8 cellular contexts compared by ENCODE assay signal in the genomic region with DNA sequence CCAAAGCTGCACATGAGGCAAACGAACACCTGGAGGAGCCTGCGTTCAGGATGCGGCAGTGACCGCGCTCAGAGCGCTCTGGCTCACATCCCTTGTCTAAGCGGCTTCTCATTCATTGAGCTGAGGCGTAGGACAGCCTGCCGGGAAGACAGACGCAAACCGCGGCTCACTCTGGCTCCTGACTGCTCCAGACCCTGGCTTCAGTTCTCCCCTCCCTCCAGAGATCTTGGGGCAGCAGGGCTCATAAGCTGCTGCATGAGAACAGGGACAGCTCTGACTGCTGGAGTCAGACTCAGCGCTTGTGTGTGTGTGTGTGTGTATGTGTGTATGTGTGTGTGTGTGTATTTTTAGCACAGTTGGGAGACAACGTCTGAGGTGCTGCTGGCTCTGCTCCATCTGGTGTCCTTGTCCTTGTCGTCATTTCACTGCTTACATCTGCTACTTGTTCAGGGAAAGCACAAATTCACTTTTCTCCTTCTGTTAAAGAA. TPM values are rescaled to one million over a fixed set of nuclear protein-coding genes. Genes with fewer than 3 reads are reported as not detected.
DNase-seq lines count a peak whose midpoint lies in the region; ATAC-seq, FAIRE-seq and TF ChIP-seq lines count a peak whose summit lies in the region.

No MANE protein-coding gene starts in this region.

- ATAC-seq in GM21576 (IDR thresholded peaks at IDR 0.05; ENCODE audit: unreplicated experiment), result no peak

- H3K4me3 ChIP-seq in Jurkat, Clone E6-1 (ENCODE audit: low read length), result no peak overlapping the region

- DNase-seq in DMS 273 (lab: John Stamatoyannopoulos, UW; ENCODE audit: unreplicated experiment) (peak; percentile 61), ecto neural progenitor cell (ENCODE audit: low spot score) (peak; percentile 65), myocyte (ENCODE audit: low read depth) (peak; percentile 46), GM12892 (ENCODE audit: insufficient read length) (no peak), LoVo (ENCODE audit: low spot score) (no peak), NCI-H2196 treated with DMSO at 0.1 percent for 48 hours (lab: John Stamatoyannopoulos, UW; ENCODE audit: unreplicated experiment) (no peak)
- DNase-seq in Jurkat, Clone E6-1 (ENCODE audit: low read depth, low spot score), result peak; percentile 1

- no peak for FAIRE-seq in GM12892 (lab: Jason Lieb, UNC)

- TF ChIP-seq POLR2A in GM12892 (IDR thresholded peaks at IDR 0.05; ENCODE audit: low read depth, low read length), result no peak

RNA-seq across cellular contexts. Expression of a gene that starts 15.8 kb away (rescaled TPM):
- polyA plus RNA-seq in Jurkat, Clone E6-1 (2012; ENCODE audit: insufficient read depth, insufficient read length), result not detected
- total RNA-seq in myocyte, result not detected in 2 replicates
- polyA plus RNA-seq in myocyte (2012), result not detected
- polyA plus RNA-seq in GM12892 (2012; ENCODE audit: missing spikeins), result not detected

Comparison
In these comparisons a context has a peak if more than half of its experiments do, and no peak if none do; other contexts are left out.
1. DNase-seq: peak in DMS 273 (single experiment), Jurkat, Clone E6-1 (single experiment), ecto neural progenitor cell (single experiment) and myocyte (single experiment); none in GM12892 (single experiment), LoVo (single experiment) and NCI-H2196 treated with DMSO at 0.1 percent for 48 hours (single experiment).